In genomic region chr18:48552130-48552529, GRCh38 we compare ENCODE assay signal across 27 cellular contexts.
"Had no signal": no experiment of that assay in that cellular context is flagged by ENCODE, and none has a peak within 500 bp of the region (broad histone marks: within the 10 kb centered on the region; RNA-seq: fewer than 3 reads in every experiment).

No MANE protein-coding gene starts in this region.

- H3K27ac Mint-ChIP-seq: activated B cell treated with CpG ODN at 0.5 μM for 24 hours; activated CD4-positive, alpha-beta T cell treated with anti-CD3 and anti-CD28 coated beads, Interleukin-2, amount 10 ng/mL, durations not matched to agents 24 days and 14 days; activated CD8-positive, alpha-beta memory T cell treated with anti-CD3 and anti-CD28 coated beads, Interleukin-2, amount 10 ng/mL, durations not matched to agents 7 days and 5 days; activated naive CD4-positive, alpha-beta T cell treated with anti-CD3 and anti-CD28 coated beads for 36 hours; activated naive CD8-positive, alpha-beta T cell; activated T-cell treated with anti-CD3 and anti-CD28 coated beads, Interleukin-2, amount 50 U/mL, for 24 hours; activated T-helper 1 cell treated with anti-CD3 and anti-CD28 coated beads, Interleukin-12 subunit alpha, Interleukin-12 subunit beta, Interleukin-2, Interleukin-4 antibody, amounts not matched to agents 30 ng/mL and 10 ng/mL and 1 ng/mL, durations not matched to agents 14 hours and 24 hours and 36 hours; brain; T-cell had no signal

- H3K9me3 Mint-ChIP-seq: activated B cell treated with CpG ODN at 0.5 μM for 24 hours; activated CD4-positive, alpha-beta T cell treated with anti-CD3 and anti-CD28 coated beads, Interleukin-2, amount 10 ng/mL, durations not matched to agents 24 days and 14 days; activated naive CD4-positive, alpha-beta T cell treated with anti-CD3 and anti-CD28 coated beads for 36 hours; activated T-cell treated with anti-CD3 and anti-CD28 coated beads, Interleukin-2, amount 50 U/mL, for 24 hours; activated T-helper 1 cell treated with anti-CD3 and anti-CD28 coated beads, Interleukin-12 subunit alpha, Interleukin-12 subunit beta, Interleukin-2, Interleukin-4 antibody, amounts not matched to agents 30 ng/mL and 10 ng/mL and 1 ng/mL, durations not matched to agents 14 hours and 24 hours and 36 hours; brain; T-cell had no signal

- H3K27me3 Mint-ChIP-seq: activated B cell treated with CpG ODN at 0.5 μM for 24 hours; activated CD8-positive, alpha-beta memory T cell treated with anti-CD3 and anti-CD28 coated beads, Interleukin-2, amount 10 ng/mL, durations not matched to agents 7 days and 5 days; activated naive CD8-positive, alpha-beta T cell; activated T-cell treated with anti-CD3 and anti-CD28 coated beads, Interleukin-2, amount 50 U/mL, for 24 hours; T-cell had no signal

- H3K27me3 ChIP-seq: MG63 had no signal

- H3K4me1 Mint-ChIP-seq: activated CD4-positive, alpha-beta T cell treated with anti-CD3 and anti-CD28 coated beads, Interleukin-2, amount 10 ng/mL, durations not matched to agents 24 days and 14 days; T-cell had no signal

- H3K4me3 Mint-ChIP-seq: activated B cell treated with CpG ODN at 0.5 μM for 24 hours; activated CD4-positive, alpha-beta T cell treated with anti-CD3 and anti-CD28 coated beads, Interleukin-2, amount 10 ng/mL, durations not matched to agents 24 days and 14 days; activated CD8-positive, alpha-beta memory T cell treated with anti-CD3 and anti-CD28 coated beads, Interleukin-2, amount 10 ng/mL, durations not matched to agents 7 days and 5 days; activated naive CD4-positive, alpha-beta T cell treated with anti-CD3 and anti-CD28 coated beads for 36 hours; activated naive CD8-positive, alpha-beta T cell; activated T-cell treated with anti-CD3 and anti-CD28 coated beads, Interleukin-2, amount 50 U/mL, for 24 hours; activated T-helper 1 cell treated with anti-CD3 and anti-CD28 coated beads, Interleukin-12 subunit alpha, Interleukin-12 subunit beta, Interleukin-2, Interleukin-4 antibody, amounts not matched to agents 30 ng/mL and 10 ng/mL and 1 ng/mL, durations not matched to agents 14 hours and 24 hours and 36 hours; brain; T-cell had no signal

- H3K36me3 Mint-ChIP-seq: activated CD8-positive, alpha-beta memory T cell treated with anti-CD3 and anti-CD28 coated beads, Interleukin-2, amount 10 ng/mL, durations not matched to agents 7 days and 5 days; activated naive CD8-positive, alpha-beta T cell; T-cell had no signal

- DNase-seq: activated B cell treated with CpG ODN at 0.5 μM for 24 hours; activated CD4-positive, alpha-beta T cell treated with anti-CD3 and anti-CD28 coated beads for 1 hour; activated CD4-positive, alpha-beta T cell treated with anti-CD3 and anti-CD28 coated beads, Interleukin-2, amount 10 ng/mL, durations not matched to agents 24 days and 14 days; activated CD4-positive, alpha-beta T cell treated with anti-CD3 and anti-CD28 coated beads, Interleukin-2, amount 50 U/mL, for 48 hours; activated CD8-positive, alpha-beta memory T cell treated with anti-CD3 and anti-CD28 coated beads, Interleukin-2, amount 10 ng/mL, durations not matched to agents 7 days and 5 days; activated gamma-delta T cell; activated naive CD4-positive, alpha-beta T cell treated with anti-CD3 and anti-CD28 coated beads for 36 hours; activated T-cell treated with anti-CD3 and anti-CD28 coated beads, Interleukin-2, amount 50 U/mL, for 24 hours; amygdala; MG63; MV-4-11; NCI-H1092 treated with DMSO at 0.1 percent for 48 hours; NCI-H1436; NCI-H1694 treated with DMSO at 0.1 percent for 48 hours; NCI-H2029 treated with DMSO at 0.1 percent for 48 hours; NCI-H345; NCI-H510A; NCI-H69; NK-92 treated with Interleukin-12 subunit alpha and Interleukin-12 subunit beta, amount 100 ng/mL, for 24 hours; PC-3; T-cell; T-helper 2 cell; T1000 had no signal

- H3K27ac ChIP-seq: SK-N-MC had no signal

- ATAC-seq: activated CD8-positive, alpha-beta memory T cell treated with anti-CD3 and anti-CD28 coated beads, Interleukin-2, amount 10 ng/mL, durations not matched to agents 7 days and 5 days; PC-3; T-cell had no signal
